In the genomic region with DNA sequence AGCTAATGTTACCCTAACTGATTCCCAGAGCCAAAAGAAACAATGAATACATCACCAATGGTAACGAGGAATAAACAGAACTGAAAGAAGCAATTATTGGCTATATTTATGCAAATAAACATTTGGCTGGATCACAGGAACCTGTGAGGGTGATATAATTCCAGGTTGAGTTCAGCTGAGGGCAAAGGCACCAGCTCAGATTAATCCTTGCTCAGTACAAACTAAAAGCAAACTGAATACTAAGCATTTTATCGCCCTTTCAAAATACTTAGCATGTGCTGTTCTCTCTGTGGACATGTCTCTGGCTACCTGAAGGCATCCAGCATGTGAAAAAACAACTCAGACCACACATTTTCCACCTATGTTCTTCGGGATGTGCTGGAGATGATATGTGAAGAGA, we compare ENCODE assay signal across 22 cellular contexts.
DNase-seq lines count a peak whose midpoint lies in the region; ATAC-seq, FAIRE-seq and TF ChIP-seq lines count a peak whose summit lies in the region.
"Had no signal": no experiment of that assay in that cellular context is flagged by ENCODE, and none has a peak within 500 bp of the region (broad histone marks: within the 10 kb centered on the region; RNA-seq: fewer than 3 reads in every experiment).

No MANE protein-coding gene starts in this region.

- no peaks in the 10 kb centered on the region for H4K20me1 ChIP-seq in HepG2 (ENCODE audit: insufficient read depth, low read length)

- POLR2A ChIA-PET in HepG2 (lab: Yijun Ruan, JAX) = no interaction called here
- POLR2A ChIA-PET in CD4-positive, alpha-beta T cell (lab: Charles Lee) = no interaction called here

- no peak for TF ChIP-seq CTCF in right lobe of liver (IDR thresholded peaks at IDR 0.05)
- no peak for TF ChIP-seq CTCF in HepG2 (CRISPR knock-in tag; IDR thresholded peaks at IDR 0.05)
- no peak for TF ChIP-seq CTCF in heart right ventricle (IDR thresholded peaks at IDR 0.05)
- no peak for TF ChIP-seq CTCF in CD4-positive, alpha-beta T cell (IDR thresholded peaks at IDR 0.05)

- no peak overlapping the region for H3K4me2 ChIP-seq in HepG2 (ENCODE audit: low read depth, low read length)
- H3K4me2 ChIP-seq: PC-9, SK-N-SH had no signal

- H3K36me3 Mint-ChIP-seq in CD4-positive, alpha-beta T cell (ENCODE audit: low read depth) = no peaks in the 10 kb centered on the region
- H3K36me3 Mint-ChIP-seq: CD4-positive, alpha-beta memory T cell had no signal

- no peak overlapping the region for H3K9ac ChIP-seq in HepG2 (ENCODE audit: insufficient read depth, low read depth, low read length)
- H3K9ac ChIP-seq: GM23248, SK-N-SH had no signal

- peak overlapping the region in 1 of 3 donors; percentile 17 for H3K4me3 ChIP-seq in right lobe of liver
- H3K4me3 ChIP-seq in HepG2 (replicated peaks in 1 of 3; ENCODE audit: insufficient read depth in 1 of 3, low read depth in 2 of 3, low read length in 3 of 3) = no peak overlapping the region
- no peak overlapping the region for H3K4me3 ChIP-seq in heart right ventricle
- H3K4me3 ChIP-seq: GM23248, HAP-1, PC-9 had no signal

- FAIRE-seq in HepG2 (lab: Jason Lieb, UNC) = no peak
- FAIRE-seq: GM12891, HTR-8/SVneo had no signal

- TF ChIP-seq EP300 in HepG2 (IDR thresholded peaks at IDR 0.05; ENCODE audit: low read depth in 2 of 2, low read length in 2 of 2) (no peak), HepG2 (CRISPR knock-in tag; IDR thresholded peaks at IDR 0.05; ENCODE audit: borderline replicate concordance) (no peak)

- H3K36me3 ChIP-seq in right lobe of liver = no peaks in the 10 kb centered on the region
- no peaks in the 10 kb centered on the region for H3K36me3 ChIP-seq in HepG2 (replicated peaks in 1 of 2; ENCODE audit: control insufficient read depth in 1 of 2, insufficient read depth in 2 of 2, low read length in 2 of 2)
- H3K36me3 ChIP-seq in heart right ventricle = no peaks in the 10 kb centered on the region
- H3K36me3 ChIP-seq: HAP-1 had no signal

- DNase-seq in right lobe of liver = no peak
- DNase-seq in HepG2 (ENCODE audit: low spot score) = no peak
- peak; percentile 59 for DNase-seq in NCI-H2081 treated with DMSO at 0.1 percent for 48 hours (lab: John Stamatoyannopoulos, UW)
- no peak for DNase-seq in heart right ventricle
- DNase-seq in CD4-positive, alpha-beta T cell = no peak
- DNase-seq in activated CD8-positive, alpha-beta memory T cell treated with anti-CD3 and anti-CD28 coated beads for 24 hours = no peak
- DNase-seq: CD4-positive, alpha-beta memory T cell; DMS153; GM23248; IMR-90; MV-4-11; NCI-H187; NCI-H226; NCI-H524; PC-9; RPMI8226; SIG-M5; SK-N-SH had no signal

- H3K27me3 Mint-ChIP-seq in CD4-positive, alpha-beta T cell = no peaks in the 10 kb centered on the region
- H3K27me3 Mint-ChIP-seq: CD4-positive, alpha-beta memory T cell had no signal

- H2AFZ ChIP-seq in HepG2 (ENCODE audit: low read length) = no peak overlapping the region
- H2AFZ ChIP-seq: GM23248, PC-9 had no signal

- H3K79me2 ChIP-seq in HepG2 (ENCODE audit: insufficient read depth, low read length) = no peaks in the 10 kb centered on the region

- no peak for TF ChIP-seq POLR2A in right lobe of liver (IDR thresholded peaks at IDR 0.05)
- no peak for TF ChIP-seq POLR2A in HepG2 (IDR thresholded peaks at IDR 0.05; ENCODE audit: insufficient read depth in 1 of 2, low read depth in 2 of 2, low read length in 2 of 2)

- TF ChIP-seq RAD21 in HepG2 (CRISPR knock-in tag; IDR thresholded peaks at IDR 0.05) = no peak

- H3K4me3 Mint-ChIP-seq in CD4-positive, alpha-beta T cell = no peak overlapping the region
- H3K4me3 Mint-ChIP-seq: CD4-positive, alpha-beta memory T cell had no signal

- H3K4me1 ChIP-seq in right lobe of liver = peaks cover 0 to 39% (median 2%) of the 10 kb centered on the region in 4 donors
- H3K4me1 ChIP-seq in HepG2 (ENCODE audit: insufficient read depth, low read length) = no peaks in the 10 kb centered on the region
- H3K4me1 ChIP-seq in heart right ventricle = peaks cover 0 to 31% (median 15%) of the 10 kb centered on the region in 9 donors
- H3K4me1 ChIP-seq: HAP-1 had no signal

- BruUV-seq in HepG2 (replicated peaks; lab: Mats Ljungman, UMichigan) = no TSS peak

- H3K9me3 ChIP-seq in right lobe of liver (no peaks in the 10 kb centered on the region), HepG2 (ENCODE audit: low read length) (no peaks in the 10 kb centered on the region), heart right ventricle (peaks cover 0 to 9% (median 0%) of the 10 kb centered on the region in 11 donors)
- H3K9me3 ChIP-seq in CD4-positive, alpha-beta T cell (ENCODE audit: control insufficient read depth, low read length) = no peaks in the 10 kb centered on the region
- H3K9me3 ChIP-seq: HAP-1, SK-N-SH had no signal

- ATAC-seq in right lobe of liver (peak; percentile 50 to 79 (median 68)), HepG2 (no peak), heart right ventricle (peak in 4 of 8 donors; percentile 22 to 57 (median 38)), HG03354 (IDR thresholded peaks at IDR 0.05; ENCODE audit: poor library complexity, severe bottlenecking, unreplicated experiment) (no peak)
- no peak for ATAC-seq in CD4-positive, alpha-beta T cell (ENCODE audit: poor library complexity)

- H3K27me3 ChIP-seq in right lobe of liver = no peaks in the 10 kb centered on the region
- no peaks in the 10 kb centered on the region for H3K27me3 ChIP-seq in HepG2 (ENCODE audit: control insufficient read depth in 1 of 2, insufficient read depth in 2 of 2, low read length in 2 of 2)
- no peaks in the 10 kb centered on the region for H3K27me3 ChIP-seq in heart right ventricle
- H3K27me3 ChIP-seq in CD4-positive, alpha-beta T cell (ENCODE audit: control insufficient read depth, insufficient read depth, low read length) = no peaks in the 10 kb centered on the region

- in situ Hi-C loops in HepG2 (cut with HindIII; ENCODE audit: extremely low pct_ligation_motif_present, low pct_unique_long_range_greater_than_20kb) = no loop called here

- CTCF ChIA-PET in HepG2 (lab: Yijun Ruan, JAX; ENCODE audit: low intra/inter-chr PET ratio, low total read pairs) = no interaction called here
- CTCF ChIA-PET in CD4-positive, alpha-beta T cell (lab: Charles Lee) = no interaction called here

- 23% methylated on average over 3 of the region's 3 CpGs for whole genome bisulfite sequencing in right lobe of liver (ENCODE audit: insufficient coverage, low coverage, low lambda C conversion rate, missing lambda C conversion rate)
- WGBS in HepG2 (ENCODE audit: low lambda C conversion rate) = 9% methylated on average over 3 of the region's 3 CpGs
- 53 to 58% methylated on average over 3 of the region's 3 CpGs for WGBS in heart right ventricle, 2 donors

- H3K27ac Mint-ChIP-seq in CD4-positive, alpha-beta T cell = no peak overlapping the region
- H3K27ac Mint-ChIP-seq: CD4-positive, alpha-beta memory T cell had no signal

- no peaks in the 10 kb centered on the region for H3K4me1 Mint-ChIP-seq in CD4-positive, alpha-beta T cell (ENCODE audit: low read depth)
- H3K4me1 Mint-ChIP-seq: CD4-positive, alpha-beta memory T cell had no signal

- peaks cover 5% of the 10 kb centered on the region for H3K9me3 Mint-ChIP-seq in CD4-positive, alpha-beta T cell

- intact Hi-C loops in right lobe of liver (cut with DNase I) (no loop called here), HepG2 (cut with micrococcal nuclease; ENCODE audit: unreplicated experiment) (no loop called here), heart right ventricle (cut with DNase I) (loop anchor here in 3 of 10 donors (2.0 to 5.0 kb wide), 2 partner anchors 111 to 112 kb away; no protein-coding TSS in a partner anchor)
- intact Hi-C loops in CD4-positive, alpha-beta T cell (cut with DNase I, micrococcal nuclease) = no loop called here

- H3K27ac ChIP-seq in right lobe of liver (peak overlapping the region in 1 of 3 donors; percentile 47), HepG2 (ENCODE audit: extremely low read length, insufficient read depth, low read length) (no peak overlapping the region), heart right ventricle (peak overlapping the region in 8 of 10 donors; percentile 56 to 78 (median 72))
- H3K27ac ChIP-seq in CD4-positive, alpha-beta T cell (ENCODE audit: low read depth, low read length) = no peak overlapping the region
- H3K27ac ChIP-seq: GM23248, PC-9 had no signal

TF ChIP-seq in HepG2, 621 proteins besides CTCF, POLR2A, EP300 and RAD21:
- no peak for TF ChIP-seq SATB2 (CRISPR knock-in tag; IDR thresholded peaks at IDR 0.05)
- TF ChIP-seq ZBTB38 (CRISPR knock-in tag; IDR thresholded peaks at IDR 0.05) = no peak
- TF ChIP-seq SKI (IDR thresholded peaks at IDR 0.05; ENCODE audit: partially characterized antibody) = no peak
- TF ChIP-seq, protein P1, sequence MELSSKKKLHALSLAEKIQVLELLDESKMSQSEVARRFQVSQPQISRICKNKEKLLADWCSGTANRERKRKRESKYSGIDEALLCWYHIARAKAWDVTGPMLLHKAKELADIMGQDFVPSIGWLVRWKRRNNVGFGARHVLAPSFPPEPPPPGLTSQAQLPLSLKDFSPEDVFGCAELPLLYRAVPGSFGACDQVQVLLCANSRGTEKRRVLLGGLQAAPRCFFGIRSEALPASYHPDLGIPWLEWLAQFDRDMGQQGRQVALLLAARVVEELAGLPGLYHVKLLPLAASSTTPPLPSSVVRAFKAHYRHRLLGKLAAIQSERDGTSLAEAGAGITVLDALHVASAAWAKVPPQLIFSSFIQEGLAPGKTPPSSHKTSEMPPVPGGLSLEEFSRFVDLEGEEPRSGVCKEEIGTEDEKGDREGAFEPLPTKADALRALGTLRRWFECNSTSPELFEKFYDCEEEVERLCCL (CRISPR knock-in tag; IDR thresholded peaks at IDR 0.05; ENCODE audit: borderline replicate concordance) = no peak
- no peak for TF ChIP-seq ADNP (CRISPR knock-in tag; IDR thresholded peaks at IDR 0.05)
- TF ChIP-seq, protein P2, sequence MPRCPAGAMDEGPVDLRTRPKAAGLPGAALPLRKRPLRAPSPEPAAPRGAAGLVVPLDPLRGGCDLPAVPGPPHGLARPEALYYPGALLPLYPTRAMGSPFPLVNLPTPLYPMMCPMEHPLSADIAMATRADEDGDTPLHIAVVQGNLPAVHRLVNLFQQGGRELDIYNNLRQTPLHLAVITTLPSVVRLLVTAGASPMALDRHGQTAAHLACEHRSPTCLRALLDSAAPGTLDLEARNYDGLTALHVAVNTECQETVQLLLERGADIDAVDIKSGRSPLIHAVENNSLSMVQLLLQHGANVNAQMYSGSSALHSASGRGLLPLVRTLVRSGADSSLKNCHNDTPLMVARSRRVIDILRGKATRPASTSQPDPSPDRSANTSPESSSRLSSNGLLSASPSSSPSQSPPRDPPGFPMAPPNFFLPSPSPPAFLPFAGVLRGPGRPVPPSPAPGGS (CRISPR knock-in tag; IDR thresholded peaks at IDR 0.05) = no peak
- no peak for TF ChIP-seq CAMTA2 (CRISPR knock-in tag; IDR thresholded peaks at IDR 0.05; ENCODE audit: borderline replicate concordance)
- TF ChIP-seq YEATS2 (CRISPR knock-in tag; IDR thresholded peaks at IDR 0.05; ENCODE audit: borderline replicate concordance) = no peak
- TF ChIP-seq SRF (IDR thresholded peaks at IDR 0.05; ENCODE audit: low read depth, low read length) = no peak
- no peak for TF ChIP-seq MXI1 (IDR thresholded peaks at IDR 0.05; ENCODE audit: borderline replicate concordance, low read depth, low read length)
- TF ChIP-seq SOX13 (IDR thresholded peaks at IDR 0.05) = no peak
- no peak for TF ChIP-seq SOX13 (CRISPR knock-in tag; conservative IDR thresholded peaks at IDR 0.05 in 1 of 2, IDR thresholded peaks at IDR 0.05 in 1 of 2)
- no peak for TF ChIP-seq AKAP8 (CRISPR knock-in tag; IDR thresholded peaks at IDR 0.05)

Comparison
In these comparisons a context has a peak if more than half of its experiments do, and no peak if none do; other contexts are left out.
1. ATAC-seq: peak in right lobe of liver (4 of 4); none in HepG2 (single experiment), HG03354 (single experiment) and CD4-positive, alpha-beta T cell (single experiment).
2. H3K27ac ChIP-seq: peak in heart right ventricle (8 of 10); none in HepG2 (single experiment) and CD4-positive, alpha-beta T cell (single experiment).